Comparison of ENCODE assay signal across 2 cellular contexts in genomic region chr14:100287202-100287997, GRCh38.
TF ChIP-seq lines count a peak whose summit lies in the region.

No MANE protein-coding gene starts in this region.

TF ChIP-seq in WTC11, 78 proteins besides CTCF, POLR2A, EP300 and RAD21:
- TF ChIP-seq ZNF396 (CRISPR knock-in tag; IDR thresholded peaks at IDR 0.05; ENCODE audit: borderline replicate concordance) (no peak), ZNF416 (CRISPR knock-in tag; IDR thresholded peaks at IDR 0.05) (no peak), ZMAT4 (CRISPR knock-in tag; IDR thresholded peaks at IDR 0.05) (no peak), ATF6 (CRISPR knock-in tag; IDR thresholded peaks at IDR 0.05) (no peak), CBFB (CRISPR knock-in tag; IDR thresholded peaks at IDR 0.05; ENCODE audit: low read depth) (no peak), GABPB1 (CRISPR knock-in tag; IDR thresholded peaks at IDR 0.05) (no peak), ZNF232 (CRISPR knock-in tag; IDR thresholded peaks at IDR 0.05) (no peak), ZNF532 (CRISPR knock-in tag; IDR thresholded peaks at IDR 0.05; ENCODE audit: borderline replicate concordance) (no peak), ZNF138 (CRISPR knock-in tag; conservative IDR thresholded peaks at IDR 0.05) (no peak), PREB (CRISPR knock-in tag; IDR thresholded peaks at IDR 0.05; ENCODE audit: borderline replicate concordance) (no peak), PRRX2 (CRISPR knock-in tag; IDR thresholded peaks at IDR 0.05) (no peak), ZNF425 (CRISPR knock-in tag; conservative IDR thresholded peaks at IDR 0.05) (no peak), USF2 (CRISPR knock-in tag; IDR thresholded peaks at IDR 0.05) (no peak), NR2C2 (CRISPR knock-in tag; IDR thresholded peaks at IDR 0.05) (no peak), ETV6 (CRISPR knock-in tag; IDR thresholded peaks at IDR 0.05) (no peak)

TF ChIP-seq in HepG2, 621 proteins besides CTCF, POLR2A, EP300 and RAD21:
- no peak for TF ChIP-seq MEIS2 (CRISPR knock-in tag; IDR thresholded peaks at IDR 0.05)
- TF ChIP-seq ZNF737 (CRISPR knock-in tag; IDR thresholded peaks at IDR 0.05; ENCODE audit: borderline replicate concordance): no peak
- TF ChIP-seq NR1H2 (CRISPR knock-in tag; IDR thresholded peaks at IDR 0.05; ENCODE audit: borderline replicate concordance, low read depth): no peak
- no peak for TF ChIP-seq RFXANK (CRISPR knock-in tag; IDR thresholded peaks at IDR 0.05)
- no peak for TF ChIP-seq ZBTB4 (CRISPR knock-in tag; IDR thresholded peaks at IDR 0.05; ENCODE audit: borderline replicate concordance)
- no peak for TF ChIP-seq CBX5 (CRISPR knock-in tag; IDR thresholded peaks at IDR 0.05; ENCODE audit: borderline replicate concordance)
- TF ChIP-seq ZNF326 (CRISPR knock-in tag; IDR thresholded peaks at IDR 0.05; ENCODE audit: borderline replicate concordance): no peak
- TF ChIP-seq BCL6 (CRISPR knock-in tag; IDR thresholded peaks at IDR 0.05): no peak
- no peak for TF ChIP-seq GZF1 (CRISPR knock-in tag; IDR thresholded peaks at IDR 0.05)
- no peak for TF ChIP-seq CHCHD3 (CRISPR knock-in tag; IDR thresholded peaks at IDR 0.05)
- no peak for TF ChIP-seq NCOA5 (CRISPR knock-in tag; IDR thresholded peaks at IDR 0.05)
- no peak for TF ChIP-seq NONO (IDR thresholded peaks at IDR 0.05)
- no peak for TF ChIP-seq NONO (CRISPR knock-in tag; conservative IDR thresholded peaks at IDR 0.05)
- TF ChIP-seq PBX2 (CRISPR knock-in tag; IDR thresholded peaks at IDR 0.05): no peak
